Comparison of ENCODE assay signal across 10 cellular contexts in the genomic region with DNA sequence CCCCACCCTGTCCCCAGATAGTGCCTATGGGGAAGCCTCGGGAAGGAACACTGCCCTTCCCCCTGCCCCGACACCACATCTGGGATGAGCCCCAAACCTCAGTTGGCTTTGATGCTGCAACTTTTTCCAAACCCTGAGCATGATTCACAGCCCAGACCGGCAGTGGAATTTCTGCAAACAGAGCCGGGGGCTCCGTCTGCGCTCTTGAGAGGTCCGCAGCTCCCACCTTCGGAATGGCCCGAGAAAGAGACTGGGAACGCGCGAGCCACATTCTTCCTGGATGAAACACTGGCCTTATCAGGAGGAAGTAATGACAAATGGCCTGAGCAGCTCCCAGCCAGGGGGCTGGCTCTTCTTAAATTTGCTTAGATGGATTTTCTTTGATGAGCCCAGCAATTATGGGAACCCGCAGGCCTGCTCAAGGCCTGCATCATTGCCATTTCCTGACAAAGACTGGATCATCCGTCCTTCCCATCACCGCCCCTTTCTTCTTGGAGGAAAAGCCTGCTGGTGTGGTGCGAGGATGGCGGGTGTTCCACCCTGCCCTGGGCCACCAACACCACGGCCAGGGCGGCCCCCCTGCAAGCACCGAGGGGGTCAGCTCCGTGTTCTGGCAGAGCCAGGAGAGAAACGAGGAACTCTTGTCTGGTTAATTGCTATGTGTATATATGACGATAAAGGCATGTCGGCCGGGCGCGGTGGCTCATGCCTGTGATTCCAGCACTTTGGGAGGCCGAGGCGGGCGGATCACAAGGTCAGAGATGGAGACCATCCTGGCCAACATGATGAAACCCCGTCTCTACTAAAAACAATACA. TPM values are rescaled to one million over a fixed set of nuclear protein-coding genes. Genes with fewer than 3 reads are reported as not detected.
DNase-seq lines count a peak whose midpoint lies in the region; TF ChIP-seq lines count a peak whose summit lies in the region.
"Had no signal": no experiment of that assay in that cellular context is flagged by ENCODE, and none has a peak within 500 bp of the region (broad histone marks: within the 10 kb centered on the region; RNA-seq: fewer than 3 reads in every experiment).

No MANE protein-coding gene starts in this region.

- POLR2A ChIA-PET in BJ (lab: Charles Lee): interaction anchor here (0.6 to 0.9 kb wide), 4 partner anchors 17 to 146 kb away, joined by 3 to 5 read pairs (median 4); no protein-coding TSS in a partner anchor

- CTCF ChIA-PET in BJ (lab: Yijun Ruan, JAX): interaction anchor here (0.6 to 1.3 kb wide), 9 partner anchors 10 to 213 kb away, joined by 3 to 8 read pairs (median 3); no protein-coding TSS in a partner anchor

- H3K27ac ChIP-seq in Peyer's patch (peak overlapping the region in 1 of 4 donors; percentile 50), osteoblast (ENCODE audit: low read depth, low read length) (peak overlapping the region; percentile 94)

- no peaks in the 10 kb centered on the region for H3K36me3 ChIP-seq in BJ (ENCODE audit: control insufficient read depth, insufficient read depth, low read length)
- no peaks in the 10 kb centered on the region for H3K36me3 ChIP-seq in Peyer's patch
- no peaks in the 10 kb centered on the region for H3K36me3 ChIP-seq in osteoblast (ENCODE audit: insufficient read depth, low read length)

- H4K20me1 ChIP-seq in osteoblast (ENCODE audit: insufficient read depth, low read length): no peaks in the 10 kb centered on the region

- no peak overlapping the region for H3K4me3 ChIP-seq in BJ (ENCODE audit: low read depth, low read length)
- no peak overlapping the region for H3K4me3 ChIP-seq in Peyer's patch
- peak overlapping the region; percentile 42 for H3K4me3 ChIP-seq in osteoblast (ENCODE audit: insufficient read depth, low read length)

- H3K9me3 ChIP-seq in Peyer's patch (no peaks in the 10 kb centered on the region), osteoblast (ENCODE audit: low read depth, low read length) (peaks cover 3% of the 10 kb centered on the region)

- H3K4me1 ChIP-seq in Peyer's patch (no peaks in the 10 kb centered on the region), osteoblast (ENCODE audit: insufficient read depth, low read length) (peaks cover 15% of the 10 kb centered on the region)

- H2AFZ ChIP-seq in osteoblast (ENCODE audit: low read length): peak overlapping the region; percentile 60

- no peaks in the 10 kb centered on the region for H3K27me3 ChIP-seq in BJ (ENCODE audit: control insufficient read depth, insufficient read depth, low read length)
- H3K27me3 ChIP-seq in Peyer's patch: no peaks in the 10 kb centered on the region
- H3K27me3 ChIP-seq in osteoblast (ENCODE audit: insufficient read depth, low read length): no peaks in the 10 kb centered on the region

- TF ChIP-seq POLR2A in Peyer's patch (IDR thresholded peaks at IDR 0.05): no peak

- TF ChIP-seq CTCF in BJ (IDR thresholded peaks at IDR 0.05; ENCODE audit: insufficient read depth, low read depth, low read length): no peak
- TF ChIP-seq CTCF in Peyer's patch (IDR thresholded peaks at IDR 0.05): no peak
- TF ChIP-seq CTCF in osteoblast (IDR thresholded peaks at IDR 0.05; ENCODE audit: extremely low read depth, low read depth, low read length): no peak
- no peak for TF ChIP-seq CTCF in GM20000 (IDR thresholded peaks at IDR 0.05; ENCODE audit: extremely low read depth, missing control alignments)

- H3K4me2 ChIP-seq in osteoblast (ENCODE audit: insufficient read depth, low read length): peak overlapping the region; percentile 64

- H3K79me2 ChIP-seq in osteoblast (ENCODE audit: insufficient read depth, low read length): no peaks in the 10 kb centered on the region

- peak; percentile 99 for DNase-seq in BJ (ENCODE audit: low read depth)
- peak in 2 of 3 donors; percentile 14 to 46 for DNase-seq in Peyer's patch
- peak; percentile 97 for DNase-seq in fibroblast of peridontal ligament (ENCODE audit: extremely low read depth)
- DNase-seq in osteoblast (ENCODE audit: insufficient read length, low spot score, missing footprints): peak; percentile 97
- no peak for DNase-seq in GM20000 (ENCODE audit: low spot score)
- no peak for DNase-seq in NCI-H446 (lab: John Stamatoyannopoulos, UW)
- no peak for DNase-seq in NCI-H2171 treated with DMSO at 0.1 percent for 48 hours (lab: John Stamatoyannopoulos, UW)
- no peak for DNase-seq in NCI-H2227 (lab: John Stamatoyannopoulos, UW; ENCODE audit: unreplicated experiment)
- DNase-seq: naive thymus-derived CD4-positive, alpha-beta T cell; NCI-H1417 had no signal

RNA-seq across cellular contexts. Expression of a gene that starts 38.8 kb away (rescaled TPM):
- polyA plus RNA-seq in BJ (2011; rRNA removed): 170 and 251 TPM in 2 replicates
- polyA minus RNA-seq in BJ (2011; rRNA and poly(A)+ RNA removed): 213 and 249 TPM in 2 replicates
- total RNA-seq in Peyer's patch (10 to 100 TPM in 2 of 4 donors, 1 to 10 TPM in 2; 4.9 to 97.4 (median 11.9) TPM), osteoblast (571 and 801 TPM in 2 replicates)
- polyA plus RNA-seq: naive thymus-derived CD4-positive, alpha-beta T cell had no signal

Comparison
In these comparisons a context has a peak if more than half of its experiments do, and no peak if none do; other contexts are left out.
1. DNase-seq: peak in BJ (single experiment), Peyer's patch (2 of 3), fibroblast of peridontal ligament (single experiment) and osteoblast (single experiment); none in GM20000 (single experiment), NCI-H446 (0 of 2), NCI-H2171 treated with DMSO at 0.1 percent for 48 hours (single experiment) and NCI-H2227 (single experiment).